In genomic region chr9:125548141-125548540, GRCh38 we compare ENCODE assay signal across 15 cellular contexts.
DNase-seq lines count a peak whose midpoint lies in the region; ATAC-seq and TF ChIP-seq lines count a peak whose summit lies in the region.
"Had no signal": no experiment of that assay in that cellular context is flagged by ENCODE, and none has a peak within 500 bp of the region (broad histone marks: within the 10 kb centered on the region; RNA-seq: fewer than 3 reads in every experiment).

No MANE protein-coding gene starts in this region.

- H3K36me3 ChIP-seq in heart left ventricle (peaks cover 0 to 10% (median 0%) of the 10 kb centered on the region in 9 donors), right atrium auricular region (no peaks in the 10 kb centered on the region), liver (ENCODE audit: control insufficient read depth in 4 of 4, insufficient read depth in 3 of 4, low read depth in 1 of 4, low read length in 3 of 4) (no peaks in the 10 kb centered on the region), thyroid gland (no peaks in the 10 kb centered on the region)

- H3K9me3 Mint-ChIP-seq in WTC11: no peaks in the 10 kb centered on the region
- H3K9me3 Mint-ChIP-seq: CD4-positive, alpha-beta T cell had no signal

- H3K27me3 Mint-ChIP-seq in WTC11 (ENCODE audit: low read depth): no peaks in the 10 kb centered on the region
- H3K27me3 Mint-ChIP-seq: B cell; CD4-positive, alpha-beta T cell had no signal

- H3K4me3 ChIP-seq in heart left ventricle (no peak overlapping the region), right atrium auricular region (no peak overlapping the region), liver (ENCODE audit: low read depth in 1 of 3, low read length in 3 of 3) (no peak overlapping the region), thyroid gland (replicated peaks in 1 of 3) (no peak overlapping the region)

- TF ChIP-seq POLR2A in heart left ventricle (IDR thresholded peaks at IDR 0.05) (no peak), thyroid gland (IDR thresholded peaks at IDR 0.05) (no peak)

- H3K27me3 ChIP-seq in heart left ventricle (no peaks in the 10 kb centered on the region), right atrium auricular region (no peaks in the 10 kb centered on the region), liver (ENCODE audit: control insufficient read depth in 4 of 4, insufficient read depth in 4 of 4, low read length in 3 of 4) (no peaks in the 10 kb centered on the region), thyroid gland (no peaks in the 10 kb centered on the region)

- peaks cover 12% of the 10 kb centered on the region; the same call in 1 of the 2 replicates for H3K4me1 Mint-ChIP-seq in WTC11
- H3K4me1 Mint-ChIP-seq: B cell had no signal

- TF ChIP-seq CTCF in heart left ventricle (IDR thresholded peaks at IDR 0.05) (no peak), right atrium auricular region (IDR thresholded peaks at IDR 0.05) (no peak), WTC11 (IDR thresholded peaks at IDR 0.05) (no peak), liver (IDR thresholded peaks at IDR 0.05; ENCODE audit: low read depth, low read length, missing input control) (no peak), thyroid gland (IDR thresholded peaks at IDR 0.05) (no peak)

- POLR2A ChIA-PET in WTC11 (lab: Charles Lee): no interaction called here

- H3K9me3 ChIP-seq in heart left ventricle: no peaks in the 10 kb centered on the region
- no peaks in the 10 kb centered on the region for H3K9me3 ChIP-seq in right atrium auricular region
- H3K9me3 ChIP-seq in liver (ENCODE audit: control insufficient read depth in 4 of 4, low read length in 3 of 4): no peaks in the 10 kb centered on the region
- no peaks in the 10 kb centered on the region for H3K9me3 ChIP-seq in thyroid gland

- H3K9ac ChIP-seq in liver (ENCODE audit: low read depth in 1 of 2, low read length in 2 of 2): no peak overlapping the region

- DNase-seq in heart left ventricle (no peak), right atrium auricular region (ENCODE audit: low spot score) (no peak), WTC11 (ENCODE audit: low spot score) (no peak), thyroid gland (no peak), RKO (ENCODE audit: low spot score) (no peak), Kasumi-1 (lab: John Stamatoyannopoulos, UW) (no peak)
- DNase-seq: Calu3; CD4-positive, alpha-beta T cell; HCEC 1CT; NCI-H1436; NCI-H226; SW 1271 had no signal

- H3K27ac Mint-ChIP-seq in WTC11: no peak overlapping the region
- H3K27ac Mint-ChIP-seq: B cell; CD4-positive, alpha-beta T cell had no signal

- intact Hi-C loops in heart left ventricle (cut with DNase I): loop anchor here in 1 of 10 donors (5.0 kb wide), 1 partner anchor 76 kb away; no protein-coding TSS in a partner anchor
- intact Hi-C loops in thyroid gland (cut with DNase I): no loop called here

- peak in 1 of 2 donors; percentile 6 for TF ChIP-seq RAD21 in liver (IDR thresholded peaks at IDR 0.05)

- 70 to 88% (median 78%) methylated on average over 5 of the region's 5 CpGs for WGBS in heart left ventricle, 4 donors
- WGBS in liver: 44% methylated on average over 5 of the region's 5 CpGs
- 62 to 74% methylated on average over 5 of the region's 5 CpGs for WGBS in thyroid gland, 2 donors

- CTCF ChIA-PET in WTC11 (lab: Charles Lee): interaction anchor here (1.1 to 2.7 kb wide), 3 partner anchors 10 to 1010 kb away, joined by 4 to 13 read pairs (median 4); no protein-coding TSS in a partner anchor

- H3K27ac ChIP-seq in heart left ventricle: peak overlapping the region in 9 of 12 donors; percentile 21 to 87 (median 68)
- peak overlapping the region in 1 of 2 donors; percentile 72 for H3K27ac ChIP-seq in right atrium auricular region
- no peak overlapping the region for H3K27ac ChIP-seq in liver (ENCODE audit: low read depth in 1 of 2, low read length in 2 of 2)
- H3K27ac ChIP-seq in thyroid gland: peak overlapping the region; percentile 77 to 85 (median 84)

- H3K4me1 ChIP-seq in heart left ventricle (peaks cover 0 to 69% (median 46%) of the 10 kb centered on the region in 12 donors), right atrium auricular region (peaks cover 0 to 69% of the 10 kb centered on the region in 2 donors), liver (ENCODE audit: control insufficient read depth in 4 of 4, insufficient read depth in 4 of 4, low read length in 3 of 4) (peaks cover 8 to 30% (median 25%) of the 10 kb centered on the region in 4 donors), thyroid gland (peaks cover 88 to 89% of the 10 kb centered on the region in 2 donors)

- no peak for ATAC-seq in heart left ventricle
- no peak for ATAC-seq in WTC11
- ATAC-seq: Panc1 had no signal

- no peaks in the 10 kb centered on the region for H3K36me3 Mint-ChIP-seq in WTC11

- no peak overlapping the region for H3K4me3 Mint-ChIP-seq in WTC11
- H3K4me3 Mint-ChIP-seq: B cell; CD4-positive, alpha-beta T cell had no signal

TF ChIP-seq in WTC11, 78 proteins besides CTCF, POLR2A, EP300 and RAD21 (continues in another document):
- TF ChIP-seq GTF2I (CRISPR knock-in tag; conservative IDR thresholded peaks at IDR 0.05) (no peak), PREB (CRISPR knock-in tag; IDR thresholded peaks at IDR 0.05; ENCODE audit: borderline replicate concordance) (no peak), GRHL2 (CRISPR knock-in tag; IDR thresholded peaks at IDR 0.05; ENCODE audit: insufficient replicate concordance, severe bottlenecking) (no peak), ESRRA (CRISPR knock-in tag; IDR thresholded peaks at IDR 0.05; ENCODE audit: borderline replicate concordance) (no peak), ATF2 (CRISPR knock-in tag; IDR thresholded peaks at IDR 0.05; ENCODE audit: borderline replicate concordance, low read depth) (no peak), GABPB1 (CRISPR knock-in tag; IDR thresholded peaks at IDR 0.05) (peak; percentile 64), JUN (CRISPR knock-in tag; IDR thresholded peaks at IDR 0.05) (no peak)

TF ChIP-seq in liver, 16 proteins besides CTCF, POLR2A, EP300 and RAD21:
- peak in 1 of 2 donors; percentile 69 for TF ChIP-seq RXRA (IDR thresholded peaks at IDR 0.05)
- no peak for TF ChIP-seq MAX (IDR thresholded peaks at IDR 0.05)
- TF ChIP-seq HNF4G (IDR thresholded peaks at IDR 0.05): no peak
- TF ChIP-seq SP1 (IDR thresholded peaks at IDR 0.05): no peak
- TF ChIP-seq REST (IDR thresholded peaks at IDR 0.05): no peak
- TF ChIP-seq FOXA2 (IDR thresholded peaks at IDR 0.05): peak; percentile 72
- TF ChIP-seq JUND (IDR thresholded peaks at IDR 0.05): peak in 1 of 2 donors; percentile 11
- peak; percentile 22 for TF ChIP-seq YY1 (IDR thresholded peaks at IDR 0.05)
- peak; percentile 29 to 56 for TF ChIP-seq HNF4A (conservative IDR thresholded peaks at IDR 0.05)
- peak; percentile 22 for TF ChIP-seq FOXA1 (IDR thresholded peaks at IDR 0.05)
- no peak for TF ChIP-seq ATF3 (IDR thresholded peaks at IDR 0.05)

Comparison
In these comparisons a context has a peak if more than half of its experiments do, and no peak if none do; other contexts are left out.
1. H3K27ac ChIP-seq: peak in heart left ventricle (9 of 12) and thyroid gland (3 of 3); none in liver (0 of 2).